Comparison of ENCODE assay signal across 1 cellular context in the genomic region with DNA sequence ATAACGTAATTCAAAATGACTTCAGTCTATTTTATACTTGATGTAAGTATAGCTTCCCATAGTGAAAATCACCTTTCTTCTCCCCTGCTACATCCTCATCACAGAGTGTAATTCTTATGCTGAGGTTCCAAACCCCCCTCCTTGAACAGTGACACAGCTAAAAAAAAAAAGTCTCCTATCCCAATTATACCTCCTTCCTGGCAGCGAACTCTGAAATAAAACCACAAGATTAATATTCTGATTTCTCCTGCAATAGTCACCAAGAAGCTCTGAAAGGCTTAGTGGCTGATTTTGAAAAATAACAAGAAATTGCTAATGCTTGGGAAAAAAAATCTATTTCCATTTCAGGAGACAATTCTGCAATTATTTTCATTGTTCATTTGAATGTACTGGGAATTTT.
TF ChIP-seq lines count a peak whose summit lies in the region.

No MANE protein-coding gene starts in this region.

TF ChIP-seq in WTC11, 78 proteins besides CTCF, POLR2A, EP300 and RAD21 (continued from another document):
- TF ChIP-seq, protein P1, sequence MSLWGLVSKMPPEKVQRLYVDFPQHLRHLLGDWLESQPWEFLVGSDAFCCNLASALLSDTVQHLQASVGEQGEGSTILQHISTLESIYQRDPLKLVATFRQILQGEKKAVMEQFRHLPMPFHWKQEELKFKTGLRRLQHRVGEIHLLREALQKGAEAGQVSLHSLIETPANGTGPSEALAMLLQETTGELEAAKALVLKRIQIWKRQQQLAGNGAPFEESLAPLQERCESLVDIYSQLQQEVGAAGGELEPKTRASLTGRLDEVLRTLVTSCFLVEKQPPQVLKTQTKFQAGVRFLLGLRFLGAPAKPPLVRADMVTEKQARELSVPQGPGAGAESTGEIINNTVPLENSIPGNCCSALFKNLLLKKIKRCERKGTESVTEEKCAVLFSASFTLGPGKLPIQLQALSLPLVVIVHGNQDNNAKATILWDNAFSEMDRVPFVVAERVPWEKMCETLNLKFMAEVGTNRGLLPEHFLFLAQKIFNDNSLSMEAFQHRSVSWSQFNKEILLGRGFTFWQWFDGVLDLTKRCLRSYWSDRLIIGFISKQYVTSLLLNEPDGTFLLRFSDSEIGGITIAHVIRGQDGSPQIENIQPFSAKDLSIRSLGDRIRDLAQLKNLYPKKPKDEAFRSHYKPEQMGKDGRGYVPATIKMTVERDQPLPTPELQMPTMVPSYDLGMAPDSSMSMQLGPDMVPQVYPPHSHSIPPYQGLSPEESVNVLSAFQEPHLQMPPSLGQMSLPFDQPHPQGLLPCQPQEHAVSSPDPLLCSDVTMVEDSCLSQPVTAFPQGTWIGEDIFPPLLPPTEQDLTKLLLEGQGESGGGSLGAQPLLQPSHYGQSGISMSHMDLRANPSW (CRISPR knock-in tag; conservative IDR thresholded peaks at IDR 0.05; ENCODE audit: low read depth) = no peak
- TF ChIP-seq HMGXB4 (CRISPR knock-in tag; IDR thresholded peaks at IDR 0.05) = no peak
- TF ChIP-seq, protein P2, sequence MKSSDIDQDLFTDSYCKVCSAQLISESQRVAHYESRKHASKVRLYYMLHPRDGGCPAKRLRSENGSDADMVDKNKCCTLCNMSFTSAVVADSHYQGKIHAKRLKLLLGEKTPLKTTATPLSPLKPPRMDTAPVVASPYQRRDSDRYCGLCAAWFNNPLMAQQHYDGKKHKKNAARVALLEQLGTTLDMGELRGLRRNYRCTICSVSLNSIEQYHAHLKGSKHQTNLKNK (CRISPR knock-in tag; IDR thresholded peaks at IDR 0.05) = no peak
- TF ChIP-seq CREM (CRISPR knock-in tag; IDR thresholded peaks at IDR 0.05) = no peak
- no peak for TF ChIP-seq TCF7 (CRISPR knock-in tag; IDR thresholded peaks at IDR 0.05; ENCODE audit: low read depth)
TF ChIP-seq in WTC11: peak in this region for 0.
